ENCODE assay signal across 13 cellular contexts in genomic region chr21:45142469-45142868, GRCh38.
DNase-seq lines count a peak whose midpoint lies in the region; ATAC-seq and TF ChIP-seq lines count a peak whose summit lies in the region.
"Had no signal": no experiment of that assay in that cellular context is flagged by ENCODE, and none has a peak within 500 bp of the region (broad histone marks: within the 10 kb centered on the region; RNA-seq: fewer than 3 reads in every experiment).

No MANE protein-coding gene starts in this region.

- H3K4me3 ChIP-seq in astrocyte of the spinal cord (ENCODE audit: low read depth, low read length): no peak overlapping the region
- no peak overlapping the region for H3K4me3 ChIP-seq in right cardiac atrium (ENCODE audit: low read length)
- H3K4me3 ChIP-seq in upper lobe of right lung: no peak overlapping the region
- H3K4me3 ChIP-seq: tibial nerve had no signal

- no peaks in the 10 kb centered on the region for H3K36me3 ChIP-seq in upper lobe of right lung

- ATAC-seq in right cardiac atrium: peak in 1 of 2 donors; percentile 45
- ATAC-seq in upper lobe of right lung: no peak
- no peak for ATAC-seq in GM18858 (IDR thresholded peaks at IDR 0.05; ENCODE audit: unreplicated experiment)
- no peak for ATAC-seq in HG03135 (IDR thresholded peaks at IDR 0.05; ENCODE audit: unreplicated experiment)

- H3K4me3 Mint-ChIP-seq in activated CD4-positive, alpha-beta memory T cell treated with anti-CD3 and anti-CD28 coated beads, Interleukin-2, amount 10 ng/mL, durations not matched to agents 7 days and 5 days: no peak overlapping the region
- H3K4me3 Mint-ChIP-seq: activated naive CD8-positive, alpha-beta T cell had no signal

- peak; percentile 28 for DNase-seq in activated CD8-positive, alpha-beta memory T cell treated with anti-CD3 and anti-CD28 coated beads for 24 hours
- DNase-seq in activated CD8-positive, alpha-beta memory T cell treated with anti-CD3 and anti-CD28 coated beads, Interleukin-2, amount 50 U/mL, for 4 hours: no peak
- peak; percentile 85 for DNase-seq in astrocyte of the spinal cord (ENCODE audit: low read depth, low spot score)
- peak in 2 of 3 donors; percentile 64 to 66 for DNase-seq in right cardiac atrium
- peak; percentile 61 for DNase-seq in upper lobe of right lung
- DNase-seq in activated CD4-positive, alpha-beta memory T cell treated with anti-CD3 and anti-CD28 coated beads, Interleukin-2, amount 10 ng/mL, durations not matched to agents 7 days and 5 days: no peak
- DNase-seq: 8988T; activated CD4-positive, alpha-beta T cell treated with anti-CD3 and anti-CD28 coated beads, Interleukin-2, amount 50 U/mL, for 1 hour; SHP77 treated with DMSO at 0.1 percent for 48 hours had no signal

- H3K27ac Mint-ChIP-seq in activated CD4-positive, alpha-beta memory T cell treated with anti-CD3 and anti-CD28 coated beads, Interleukin-2, amount 10 ng/mL, durations not matched to agents 7 days and 5 days: no peak overlapping the region
- H3K27ac Mint-ChIP-seq: activated naive CD8-positive, alpha-beta T cell had no signal

- H3K36me3 Mint-ChIP-seq in activated CD4-positive, alpha-beta memory T cell treated with anti-CD3 and anti-CD28 coated beads, Interleukin-2, amount 10 ng/mL, durations not matched to agents 7 days and 5 days (ENCODE audit: low read depth): peaks cover 14% of the 10 kb centered on the region

- WGBS in right cardiac atrium: 78% methylated on average over 7 of the region's 7 CpGs

- H3K27me3 ChIP-seq in right cardiac atrium (ENCODE audit: control insufficient read depth, insufficient read depth) (no peaks in the 10 kb centered on the region), upper lobe of right lung (no peaks in the 10 kb centered on the region)
- H3K27me3 ChIP-seq: tibial nerve had no signal

- no peak for TF ChIP-seq CTCF in astrocyte of the spinal cord (IDR thresholded peaks at IDR 0.05; ENCODE audit: low read depth, low read length)
- TF ChIP-seq CTCF in upper lobe of right lung (IDR thresholded peaks at IDR 0.05): no peak

- H3K9me3 Mint-ChIP-seq in activated CD4-positive, alpha-beta memory T cell treated with anti-CD3 and anti-CD28 coated beads, Interleukin-2, amount 10 ng/mL, durations not matched to agents 7 days and 5 days: no peaks in the 10 kb centered on the region

- POLR2A ChIA-PET in activated CD4-positive, alpha-beta memory T cell treated with anti-CD3 and anti-CD28 coated beads, Interleukin-2, amount 10 ng/mL, durations not matched to agents 7 days and 5 days (lab: Charles Lee): interaction anchor here (1.2 kb wide), 1 partner anchor 86 kb away, joined by 3 read pairs; no protein-coding TSS in a partner anchor

- H3K9me3 ChIP-seq in right cardiac atrium (ENCODE audit: control insufficient read depth, low read length) (no peaks in the 10 kb centered on the region), upper lobe of right lung (no peaks in the 10 kb centered on the region)
- H3K9me3 ChIP-seq: tibial nerve had no signal

- CTCF ChIA-PET in activated CD4-positive, alpha-beta memory T cell treated with anti-CD3 and anti-CD28 coated beads, Interleukin-2, amount 10 ng/mL, durations not matched to agents 7 days and 5 days (lab: Charles Lee): interaction anchor here (2.4 to 6.5 kb wide), 3 partner anchors 10 to 197 kb away, joined by 8 to 178 read pairs (median 66); partner anchors contain the start of gene SLX9

- H3K27me3 Mint-ChIP-seq in activated CD4-positive, alpha-beta memory T cell treated with anti-CD3 and anti-CD28 coated beads, Interleukin-2, amount 10 ng/mL, durations not matched to agents 7 days and 5 days: no peaks in the 10 kb centered on the region
- H3K27me3 Mint-ChIP-seq: activated naive CD8-positive, alpha-beta T cell had no signal

- intact Hi-C loops in right cardiac atrium (cut with DNase I): loop anchor here in 1 of 4 donors (5.0 kb wide), 1 partner anchor 195 kb away; no protein-coding TSS in a partner anchor
- intact Hi-C loops in upper lobe of right lung (cut with DNase I): loop anchor here (10.0 kb wide), 1 partner anchor 312 kb away; no protein-coding TSS in a partner anchor

- peaks cover 16% of the 10 kb centered on the region for H3K4me1 Mint-ChIP-seq in activated CD4-positive, alpha-beta memory T cell treated with anti-CD3 and anti-CD28 coated beads, Interleukin-2, amount 10 ng/mL, durations not matched to agents 7 days and 5 days

- in situ Hi-C loops in astrocyte of the spinal cord (cut with HindIII; ENCODE audit: low sequenced_read_pairs): no loop called here

- H3K27ac ChIP-seq in right cardiac atrium (ENCODE audit: low read length) (no peak overlapping the region), upper lobe of right lung (no peak overlapping the region)
- H3K27ac ChIP-seq: tibial nerve had no signal

- H3K4me1 ChIP-seq in right cardiac atrium (ENCODE audit: control insufficient read depth, insufficient read depth, low read length) (no peaks in the 10 kb centered on the region), upper lobe of right lung (no peaks in the 10 kb centered on the region)

Comparison
In these comparisons a context has a peak if more than half of its experiments do, and no peak if none do; other contexts are left out.
1. DNase-seq: peak in activated CD8-positive, alpha-beta memory T cell treated with anti-CD3 and anti-CD28 coated beads for 24 hours (single experiment), astrocyte of the spinal cord (single experiment), right cardiac atrium (2 of 3) and upper lobe of right lung (single experiment); none in activated CD8-positive, alpha-beta memory T cell treated with anti-CD3 and anti-CD28 coated beads, Interleukin-2, amount 50 U/mL, for 4 hours (single experiment) and activated CD4-positive, alpha-beta memory T cell treated with anti-CD3 and anti-CD28 coated beads, Interleukin-2, amount 10 ng/mL, durations not matched to agents 7 days and 5 days (single experiment).